In genomic region chr14:94138256-94138655, GRCh38 we compare ENCODE assay signal across 13 cellular contexts. TPM values are rescaled to one million over a fixed set of nuclear protein-coding genes. Genes with fewer than 3 reads are reported as not detected.
"Had no signal": no experiment of that assay in that cellular context is flagged by ENCODE, and none has a peak within 500 bp of the region (broad histone marks: within the 10 kb centered on the region; RNA-seq: fewer than 3 reads in every experiment).

No MANE protein-coding gene starts in this region.

- DNase-seq: activated CD8-positive, alpha-beta memory T cell treated with anti-CD3 and anti-CD28 coated beads, Interleukin-2, amount 50 U/mL, for 48 hours; activated gamma-delta T cell treated with Interleukin-2 at 50 U/mL for 16 hours; amniotic stem cell; caudate nucleus; esophagus squamous epithelium; glutamatergic neuron; left cardiac atrium; midbrain; sigmoid colon; spleen; trophoblast cell had no signal

- ATAC-seq: left cardiac atrium had no signal

RNA-seq across cellular contexts. Expression of gene PPP4R4, which starts 35.9 kb away (rescaled TPM):
- total RNA-seq: lung microvascular endothelial cell, osteocyte had no signal
